1 cellular context compared by ENCODE assay signal in the genomic region with DNA sequence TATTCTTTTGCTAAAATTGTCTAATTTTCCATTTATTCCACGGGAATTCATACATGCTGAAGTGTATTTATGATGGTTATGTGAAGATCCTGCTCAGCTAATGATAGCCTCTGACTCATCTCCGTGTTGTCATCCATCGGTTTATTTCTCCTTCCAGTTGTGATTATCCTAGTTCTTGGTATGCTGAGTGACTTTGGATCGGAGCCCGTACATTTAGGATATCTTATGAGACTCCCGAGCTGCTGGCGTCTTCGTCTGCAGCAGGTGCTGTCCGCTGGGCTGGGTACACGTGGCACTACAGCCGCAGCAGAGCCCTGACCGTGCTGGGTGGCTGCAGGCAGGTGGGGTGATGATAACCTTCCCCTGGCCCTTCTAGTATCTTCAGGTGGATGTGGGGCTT.
TF ChIP-seq lines count a peak whose summit lies in the region.

No MANE protein-coding gene starts in this region.

TF ChIP-seq in H1, 55 proteins besides CTCF, POLR2A, EP300 and RAD21:
- TF ChIP-seq BRCA1 (IDR thresholded peaks at IDR 0.05; ENCODE audit: low read depth, low read length) (no peak), ASH2L (IDR thresholded peaks at IDR 0.05; ENCODE audit: low read length) (no peak), POU5F1 (IDR thresholded peaks at IDR 0.05; ENCODE audit: low read depth, low read length) (no peak), ATF3 (IDR thresholded peaks at IDR 0.05; ENCODE audit: insufficient read depth, low read depth, low read length) (no peak), POLR2AphosphoS5 (IDR thresholded peaks at IDR 0.05; ENCODE audit: low read depth, low read length) (no peak), SAP30 (IDR thresholded peaks at IDR 0.05; ENCODE audit: insufficient read depth, insufficient replicate concordance, low read length) (no peak), RNF2 (IDR thresholded peaks at IDR 0.05; ENCODE audit: borderline replicate concordance, low read depth, low read length, missing control alignments, poor library complexity, severe bottlenecking) (no peak), JUND (IDR thresholded peaks at IDR 0.05; ENCODE audit: low read length) (no peak), KDM4A (IDR thresholded peaks at IDR 0.05; ENCODE audit: low read depth, low read length, severe bottlenecking) (no peak), FOSL1 (IDR thresholded peaks at IDR 0.05; ENCODE audit: insufficient read depth, low read depth, low read length) (no peak), HDAC2 (IDR thresholded peaks at IDR 0.05; ENCODE audit: borderline replicate concordance in 1 of 2, low read depth in 2 of 2, low read length in 2 of 2) (no peak), SP2 (IDR thresholded peaks at IDR 0.05; ENCODE audit: low read length) (no peak), RFX5 (IDR thresholded peaks at IDR 0.05; ENCODE audit: borderline replicate concordance, low read depth, low read length) (no peak), NRF1 (IDR thresholded peaks at IDR 0.05; ENCODE audit: low read depth, low read length) (no peak)
- TF ChIP-seq, protein P1, sequence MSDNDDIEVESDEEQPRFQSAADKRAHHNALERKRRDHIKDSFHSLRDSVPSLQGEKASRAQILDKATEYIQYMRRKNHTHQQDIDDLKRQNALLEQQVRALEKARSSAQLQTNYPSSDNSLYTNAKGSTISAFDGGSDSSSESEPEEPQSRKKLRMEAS (IDR thresholded peaks at IDR 0.05): no peak
